In genomic region chr15:68275165-68275746, GRCh38 we compare ENCODE assay signal across 12 cellular contexts. TPM values are rescaled to one million over a fixed set of nuclear protein-coding genes. Genes with fewer than 3 reads are reported as not detected.
DNase-seq lines count a peak whose midpoint lies in the region; ATAC-seq and TF ChIP-seq lines count a peak whose summit lies in the region.
"Had no signal": no experiment of that assay in that cellular context is flagged by ENCODE, and none has a peak within 500 bp of the region (broad histone marks: within the 10 kb centered on the region; RNA-seq: fewer than 3 reads in every experiment).

No MANE protein-coding gene starts in this region.

- CTCF ChIA-PET in HEK293T (lab: Yijun Ruan, JAX): interaction anchor here (0.5 to 1.3 kb wide), 3 partner anchors 11 to 31 kb away, joined by 3 read pairs; no protein-coding TSS in a partner anchor

- DNase-seq in heart right ventricle (no peak), left cardiac atrium (no peak), caudate nucleus (lab: John Stamatoyannopoulos, UW) (no peak), upper lobe of right lung (no peak), glomerular visceral epithelial cell (ENCODE audit: extremely low spot score) (no peak), HEK293T (ENCODE audit: extremely low spot score) (no peak)
- DNase-seq: activated CD4-positive, alpha-beta memory T cell treated with anti-CD3 and anti-CD28 coated beads for 36 hours; anterior cingulate cortex; GM23248; NCI-H82 had no signal

- no peak overlapping the region for H3K4me3 ChIP-seq in heart right ventricle
- H3K4me3 ChIP-seq in mucosa of stomach (ENCODE audit: low read length): no peak overlapping the region
- H3K4me3 ChIP-seq in upper lobe of right lung: no peak overlapping the region
- H3K4me3 ChIP-seq: GM23248 had no signal

- TF ChIP-seq CTCF in heart right ventricle (IDR thresholded peaks at IDR 0.05) (no peak), upper lobe of right lung (IDR thresholded peaks at IDR 0.05) (no peak)

- intact Hi-C loops in heart right ventricle (cut with DNase I) (no loop called here), left cardiac atrium (cut with DNase I) (no loop called here), upper lobe of right lung (cut with DNase I) (no loop called here)

- H3K9me3 ChIP-seq in heart right ventricle (no peaks in the 10 kb centered on the region), mucosa of stomach (ENCODE audit: control insufficient read depth, low read length) (no peaks in the 10 kb centered on the region), upper lobe of right lung (no peaks in the 10 kb centered on the region)

- H3K27me3 ChIP-seq in heart right ventricle (no peaks in the 10 kb centered on the region), mucosa of stomach (ENCODE audit: control insufficient read depth, insufficient read depth, low read length) (no peaks in the 10 kb centered on the region), upper lobe of right lung (no peaks in the 10 kb centered on the region)

- H3K36me3 ChIP-seq in heart right ventricle (no peaks in the 10 kb centered on the region), mucosa of stomach (ENCODE audit: control insufficient read depth, insufficient read depth, low read length) (no peaks in the 10 kb centered on the region), upper lobe of right lung (no peaks in the 10 kb centered on the region)

- H3K27ac ChIP-seq in heart right ventricle (peak overlapping the region in 8 of 10 donors; percentile 18 to 100 (median 99)), caudate nucleus (ENCODE audit: low read depth, low read length) (peak overlapping the region; percentile 20), upper lobe of right lung (peak overlapping the region; percentile 99)
- H3K27ac ChIP-seq: GM23248 had no signal

- H3K4me1 ChIP-seq in heart right ventricle (peaks cover 4 to 74% (median 39%) of the 10 kb centered on the region in 9 donors), mucosa of stomach (ENCODE audit: control insufficient read depth, insufficient read depth, low read length) (peaks cover 27% of the 10 kb centered on the region), upper lobe of right lung (peaks cover 39% of the 10 kb centered on the region)

- ATAC-seq in heart right ventricle: no peak
- no peak for ATAC-seq in left cardiac atrium
- peak; percentile 38 for ATAC-seq in upper lobe of right lung
- ATAC-seq in GM19455 (IDR thresholded peaks at IDR 0.05; ENCODE audit: unreplicated experiment): no peak

- POLR2A ChIA-PET in HEK293T (lab: Yijun Ruan, JAX): interaction anchor here (1.2 kb wide), 2 partner anchors 22 to 31 kb away, joined by 3 to 4 read pairs; no protein-coding TSS in a partner anchor

- H3K9ac ChIP-seq in mucosa of stomach (ENCODE audit: low read length): peak overlapping the region; percentile 3
- H3K9ac ChIP-seq: GM23248 had no signal

- WGBS in heart right ventricle, 2 donors: 72 to 79% methylated on average over 3 of the region's 3 CpGs

TF ChIP-seq in HEK293T, 16 proteins besides CTCF, POLR2A, EP300 and RAD21:
- TF ChIP-seq FOXK2 (IDR thresholded peaks at IDR 0.05) (no peak), SUZ12 (IDR thresholded peaks at IDR 0.05) (no peak), ELF4 (IDR thresholded peaks at IDR 0.05) (no peak), ARNT (IDR thresholded peaks at IDR 0.05) (no peak), ZNF384 (IDR thresholded peaks at IDR 0.05) (no peak), CTBP1 (IDR thresholded peaks at IDR 0.05; ENCODE audit: borderline replicate concordance) (no peak), L3MBTL2 (conservative IDR thresholded peaks at IDR 0.05) (no peak), PKNOX1 (IDR thresholded peaks at IDR 0.05) (no peak), FOXM1 (IDR thresholded peaks at IDR 0.05; ENCODE audit: borderline replicate concordance) (no peak), FOXA1 (IDR thresholded peaks at IDR 0.05) (no peak), NFRKB (IDR thresholded peaks at IDR 0.05) (no peak), TARDBP (IDR thresholded peaks at IDR 0.05) (no peak), SP1 (IDR thresholded peaks at IDR 0.05) (no peak), HDGF (IDR thresholded peaks at IDR 0.05; ENCODE audit: borderline replicate concordance) (no peak), LEF1 (IDR thresholded peaks at IDR 0.05; ENCODE audit: borderline replicate concordance) (no peak), BHLHE40 (IDR thresholded peaks at IDR 0.05; ENCODE audit: borderline replicate concordance) (no peak)

RNA-seq across cellular contexts. Expression of gene FEM1B, which starts 2.3 kb away (rescaled TPM):
- total RNA-seq in heart right ventricle: 100 to 1,000 TPM in 1 of 10 donors, 10 to 100 TPM in 9; 39.9 to 101 (median 76.5) TPM
- polyA plus RNA-seq in heart right ventricle: 10 to 100 TPM; 10.5 to 22.0 TPM
- 10 to 100 TPM; 41.1 to 69.7 TPM for total RNA-seq in left cardiac atrium
- total RNA-seq in upper lobe of right lung: 42.3 TPM

RNA-seq across cellular contexts. Expression of gene CLN6, which starts 45.7 kb away (rescaled TPM):
- total RNA-seq in heart right ventricle (10 to 100 TPM in 2 of 10 donors, 1 to 10 TPM in 8; 5.8 to 14.2 (median 8.9) TPM), left cardiac atrium (10 to 100 TPM; 10.7 to 12.3 TPM), upper lobe of right lung (31.5 TPM)
- polyA plus RNA-seq in heart right ventricle: 10 to 100 TPM; 10.6 to 14.2 TPM

Comparison
In these comparisons a context has a peak if more than half of its experiments do, and no peak if none do; other contexts are left out.
1. H3K27ac ChIP-seq: peak in every context shown above with its lines; median percentile 99 in heart right ventricle; 99 in upper lobe of right lung; 20 in caudate nucleus.